25 cellular contexts compared by ENCODE assay signal in the genomic region with DNA sequence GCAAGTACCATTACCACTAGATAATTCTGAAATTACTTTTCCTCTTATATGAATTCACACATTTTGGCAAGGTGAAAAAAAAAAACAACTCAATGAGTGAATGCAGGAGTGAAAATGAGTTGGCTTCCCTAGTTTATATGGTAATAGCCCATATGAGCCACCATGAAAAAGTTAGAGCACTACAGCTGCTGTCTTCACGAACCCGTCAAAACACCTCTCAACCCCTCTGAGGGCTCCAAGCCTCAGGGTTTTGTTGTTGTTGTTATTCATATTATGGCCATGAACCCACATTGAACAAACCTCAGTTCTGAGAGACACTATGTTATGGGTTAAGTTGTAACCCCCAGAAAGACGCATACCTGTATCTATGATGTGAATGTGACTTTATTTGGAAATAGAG.
"Had no signal": no experiment of that assay in that cellular context is flagged by ENCODE, and none has a peak within 500 bp of the region (broad histone marks: within the 10 kb centered on the region; RNA-seq: fewer than 3 reads in every experiment).

No MANE protein-coding gene starts in this region.

- H3K4me1 Mint-ChIP-seq: activated CD4-positive, alpha-beta T cell treated with anti-CD3 and anti-CD28 coated beads, Interleukin-2, amount 10 ng/mL, durations not matched to agents 7 days and 5 days; activated naive CD8-positive, alpha-beta T cell treated with anti-CD3 and anti-CD28 coated beads, Interleukin-2, amount 10 ng/mL, durations not matched to agents 7 days and 5 days had no signal

- H3K27ac ChIP-seq: ascending aorta, breast epithelium, cardiac muscle cell, colonic mucosa, epithelial cell of prostate, esophagus squamous epithelium, gastroesophageal sphincter, heart right ventricle had no signal

- H3K4me1 ChIP-seq: ascending aorta, breast epithelium, colonic mucosa, esophagus squamous epithelium, gastroesophageal sphincter, heart right ventricle had no signal

- H3K9me3 Mint-ChIP-seq: activated CD4-positive, alpha-beta T cell treated with anti-CD3 and anti-CD28 coated beads, Interleukin-2, amount 10 ng/mL, durations not matched to agents 7 days and 5 days; activated naive CD4-positive, alpha-beta T cell treated with anti-CD3 and anti-CD28 coated beads, Interleukin-2, amount 50 U/mL, for 24 hours; activated T-cell treated with anti-CD3 and anti-CD28 coated beads, Interleukin-2, amount 50 U/mL, for 24 hours had no signal

- H3K4me3 Mint-ChIP-seq: activated CD4-positive, alpha-beta T cell treated with anti-CD3 and anti-CD28 coated beads, Interleukin-2, amount 10 ng/mL, durations not matched to agents 7 days and 5 days; activated naive CD4-positive, alpha-beta T cell treated with anti-CD3 and anti-CD28 coated beads, Interleukin-2, amount 50 U/mL, for 24 hours; activated naive CD8-positive, alpha-beta T cell treated with anti-CD3 and anti-CD28 coated beads, Interleukin-2, amount 10 ng/mL, durations not matched to agents 7 days and 5 days; activated T-cell treated with anti-CD3 and anti-CD28 coated beads, Interleukin-2, amount 50 U/mL, for 24 hours; brain had no signal

- H3K36me3 ChIP-seq: ascending aorta, breast epithelium, cardiac muscle cell, colonic mucosa, esophagus squamous epithelium, gastroesophageal sphincter, heart right ventricle had no signal

- H3K4me3 ChIP-seq: ascending aorta, breast epithelium, cardiac muscle cell, colonic mucosa, esophagus squamous epithelium, gastroesophageal sphincter, heart right ventricle had no signal

- H3K27ac Mint-ChIP-seq: activated CD4-positive, alpha-beta T cell treated with anti-CD3 and anti-CD28 coated beads, Interleukin-2, amount 10 ng/mL, durations not matched to agents 7 days and 5 days; activated naive CD4-positive, alpha-beta T cell treated with anti-CD3 and anti-CD28 coated beads, Interleukin-2, amount 50 U/mL, for 24 hours; activated naive CD8-positive, alpha-beta T cell treated with anti-CD3 and anti-CD28 coated beads, Interleukin-2, amount 10 ng/mL, durations not matched to agents 7 days and 5 days; activated T-cell treated with anti-CD3 and anti-CD28 coated beads, Interleukin-2, amount 50 U/mL, for 24 hours; brain had no signal

- H3K36me3 Mint-ChIP-seq: activated naive CD8-positive, alpha-beta T cell treated with anti-CD3 and anti-CD28 coated beads, Interleukin-2, amount 10 ng/mL, durations not matched to agents 7 days and 5 days; brain had no signal

- H3K9me3 ChIP-seq: ascending aorta, breast epithelium, colonic mucosa, esophagus squamous epithelium, gastroesophageal sphincter had no signal

- DNase-seq: activated CD4-positive, alpha-beta T cell treated with anti-CD3 and anti-CD28 coated beads for 4 hours; activated CD4-positive, alpha-beta T cell treated with anti-CD3 and anti-CD28 coated beads, Interleukin-2, amount 10 ng/mL, durations not matched to agents 7 days and 5 days; activated CD4-positive, alpha-beta T cell treated with anti-CD3 and anti-CD28 coated beads, Interleukin-2, amount 50 U/mL, for 4 hours; activated CD4-positive, CD25-positive, alpha-beta regulatory T cell; activated CD4-positive, CD25-positive, alpha-beta regulatory T cell treated with anti-CD3 and anti-CD28 coated beads, Interleukin-2, amount 50 U/mL, for 72 hours; activated CD8-positive, alpha-beta memory T cell treated with anti-CD3 and anti-CD28 coated beads, Interleukin-2, amount 50 U/mL, for 4 hours; activated effector memory CD4-positive, alpha-beta T cell treated with Interleukin-2 at 50 U/mL for 16 hours; activated gamma-delta T cell treated with Interleukin-2 at 50 U/mL for 16 hours; activated naive CD4-positive, alpha-beta T cell treated with Interleukin-2 at 50 U/mL for 16 hours; activated naive CD8-positive, alpha-beta T cell treated with anti-CD3 and anti-CD28 coated beads, Interleukin-2, amount 10 ng/mL, durations not matched to agents 7 days and 5 days; activated T-cell treated with anti-CD3 and anti-CD28 coated beads, Interleukin-2, amount 50 U/mL, for 24 hours; central memory CD4-positive, alpha-beta T cell; cerebellar nuclear complex; colonic mucosa; effector CD8-positive, alpha-beta T cell; esophagus squamous epithelium; foreskin melanocyte; heart right ventricle had no signal

- H3K27me3 Mint-ChIP-seq: activated naive CD4-positive, alpha-beta T cell treated with anti-CD3 and anti-CD28 coated beads, Interleukin-2, amount 50 U/mL, for 24 hours; activated naive CD8-positive, alpha-beta T cell treated with anti-CD3 and anti-CD28 coated beads, Interleukin-2, amount 10 ng/mL, durations not matched to agents 7 days and 5 days; brain had no signal

- H3K27me3 ChIP-seq: ascending aorta, breast epithelium, cardiac muscle cell, colonic mucosa, esophagus squamous epithelium, gastroesophageal sphincter, heart right ventricle had no signal

- ATAC-seq: gastroesophageal sphincter, heart right ventricle had no signal
